In the genomic region with DNA sequence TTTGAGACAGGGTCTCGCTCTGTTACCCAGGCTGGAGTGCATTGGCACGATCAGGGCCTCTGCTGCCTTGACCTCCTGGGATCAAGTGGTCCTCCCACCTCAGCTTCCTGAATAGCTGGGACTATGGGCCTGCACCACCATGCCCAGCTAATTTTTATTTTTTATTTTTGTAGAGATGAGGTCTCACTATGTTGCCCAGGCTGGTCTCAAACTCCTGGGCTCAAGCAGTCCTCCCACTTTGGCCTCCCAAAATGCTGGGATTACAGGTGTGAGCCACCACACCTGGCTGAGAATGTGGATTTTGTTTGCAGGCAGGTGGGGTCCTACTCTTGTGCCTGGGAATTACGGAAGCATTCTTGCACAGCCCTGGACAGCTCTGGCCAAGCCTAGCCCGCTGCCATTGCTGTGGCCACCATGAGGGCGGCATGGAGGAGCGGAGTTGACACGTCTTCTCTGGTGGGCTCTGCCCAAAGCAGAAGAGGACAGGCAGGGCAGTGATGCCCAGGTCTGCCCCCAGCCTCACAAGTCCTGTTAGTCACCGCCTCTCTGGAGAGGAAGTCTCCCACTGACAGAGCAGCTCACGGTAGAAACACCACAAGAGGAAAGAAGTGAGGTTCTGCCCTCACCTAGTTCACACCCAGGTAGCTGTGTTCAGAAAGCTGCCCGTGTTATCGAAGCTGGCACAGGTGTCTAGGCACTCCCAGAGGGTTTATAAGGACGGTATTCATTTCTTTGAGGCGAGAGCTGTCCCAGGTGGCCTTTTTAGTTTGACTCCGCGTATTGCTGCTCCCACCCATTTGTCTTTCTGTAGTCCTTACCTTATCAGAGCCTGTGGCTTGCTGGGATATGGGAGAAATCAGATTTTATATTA, we compare ENCODE assay signal across 1 cellular context.
TF ChIP-seq lines count a peak whose summit lies in the region.

No MANE protein-coding gene starts in this region.

TF ChIP-seq in HEK293, 187 proteins besides CTCF, POLR2A, EP300 and RAD21 (continued from another document):
- TF ChIP-seq, protein P1, sequence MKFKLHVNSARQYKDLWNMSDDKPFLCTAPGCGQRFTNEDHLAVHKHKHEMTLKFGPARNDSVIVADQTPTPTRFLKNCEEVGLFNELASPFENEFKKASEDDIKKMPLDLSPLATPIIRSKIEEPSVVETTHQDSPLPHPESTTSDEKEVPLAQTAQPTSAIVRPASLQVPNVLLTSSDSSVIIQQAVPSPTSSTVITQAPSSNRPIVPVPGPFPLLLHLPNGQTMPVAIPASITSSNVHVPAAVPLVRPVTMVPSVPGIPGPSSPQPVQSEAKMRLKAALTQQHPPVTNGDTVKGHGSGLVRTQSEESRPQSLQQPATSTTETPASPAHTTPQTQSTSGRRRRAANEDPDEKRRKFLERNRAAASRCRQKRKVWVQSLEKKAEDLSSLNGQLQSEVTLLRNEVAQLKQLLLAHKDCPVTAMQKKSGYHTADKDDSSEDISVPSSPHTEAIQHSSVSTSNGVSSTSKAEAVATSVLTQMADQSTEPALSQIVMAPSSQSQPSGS (tag by site-specific recombination; IDR thresholded peaks at IDR 0.05; ENCODE audit: low read depth): no peak
- peak; percentile 16; the same call in 1 of the 2 replicates for TF ChIP-seq GLIS1 (tag by site-specific recombination; IDR thresholded peaks at IDR 0.05)
- TF ChIP-seq ZNF626 (tag by site-specific recombination; IDR thresholded peaks at IDR 0.05): no peak
- no peak for TF ChIP-seq KLF7 (tag by site-specific recombination; IDR thresholded peaks at IDR 0.05; ENCODE audit: borderline replicate concordance)
- TF ChIP-seq REPIN1 (tag by site-specific recombination; IDR thresholded peaks at IDR 0.05; ENCODE audit: low read depth): no peak
- TF ChIP-seq, protein P2, sequence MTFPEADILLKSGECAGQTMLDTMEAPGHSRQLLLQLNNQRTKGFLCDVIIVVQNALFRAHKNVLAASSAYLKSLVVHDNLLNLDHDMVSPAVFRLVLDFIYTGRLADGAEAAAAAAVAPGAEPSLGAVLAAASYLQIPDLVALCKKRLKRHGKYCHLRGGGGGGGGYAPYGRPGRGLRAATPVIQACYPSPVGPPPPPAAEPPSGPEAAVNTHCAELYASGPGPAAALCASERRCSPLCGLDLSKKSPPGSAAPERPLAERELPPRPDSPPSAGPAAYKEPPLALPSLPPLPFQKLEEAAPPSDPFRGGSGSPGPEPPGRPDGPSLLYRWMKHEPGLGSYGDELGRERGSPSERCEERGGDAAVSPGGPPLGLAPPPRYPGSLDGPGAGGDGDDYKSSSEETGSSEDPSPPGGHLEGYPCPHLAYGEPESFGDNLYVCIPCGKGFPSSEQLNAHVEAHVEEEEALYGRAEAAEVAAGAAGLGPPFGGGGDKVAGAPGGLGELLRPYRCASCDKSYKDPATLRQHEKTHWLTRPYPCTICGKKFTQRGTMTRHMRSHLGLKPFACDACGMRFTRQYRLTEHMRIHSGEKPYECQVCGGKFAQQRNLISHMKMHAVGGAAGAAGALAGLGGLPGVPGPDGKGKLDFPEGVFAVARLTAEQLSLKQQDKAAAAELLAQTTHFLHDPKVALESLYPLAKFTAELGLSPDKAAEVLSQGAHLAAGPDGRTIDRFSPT (tag by site-specific recombination; IDR thresholded peaks at IDR 0.05): peak; percentile 59; the same call in 1 of the 2 replicates
- no peak for TF ChIP-seq ZNF560 (tag by site-specific recombination; IDR thresholded peaks at IDR 0.05; ENCODE audit: borderline replicate concordance)
- TF ChIP-seq, protein P3, sequence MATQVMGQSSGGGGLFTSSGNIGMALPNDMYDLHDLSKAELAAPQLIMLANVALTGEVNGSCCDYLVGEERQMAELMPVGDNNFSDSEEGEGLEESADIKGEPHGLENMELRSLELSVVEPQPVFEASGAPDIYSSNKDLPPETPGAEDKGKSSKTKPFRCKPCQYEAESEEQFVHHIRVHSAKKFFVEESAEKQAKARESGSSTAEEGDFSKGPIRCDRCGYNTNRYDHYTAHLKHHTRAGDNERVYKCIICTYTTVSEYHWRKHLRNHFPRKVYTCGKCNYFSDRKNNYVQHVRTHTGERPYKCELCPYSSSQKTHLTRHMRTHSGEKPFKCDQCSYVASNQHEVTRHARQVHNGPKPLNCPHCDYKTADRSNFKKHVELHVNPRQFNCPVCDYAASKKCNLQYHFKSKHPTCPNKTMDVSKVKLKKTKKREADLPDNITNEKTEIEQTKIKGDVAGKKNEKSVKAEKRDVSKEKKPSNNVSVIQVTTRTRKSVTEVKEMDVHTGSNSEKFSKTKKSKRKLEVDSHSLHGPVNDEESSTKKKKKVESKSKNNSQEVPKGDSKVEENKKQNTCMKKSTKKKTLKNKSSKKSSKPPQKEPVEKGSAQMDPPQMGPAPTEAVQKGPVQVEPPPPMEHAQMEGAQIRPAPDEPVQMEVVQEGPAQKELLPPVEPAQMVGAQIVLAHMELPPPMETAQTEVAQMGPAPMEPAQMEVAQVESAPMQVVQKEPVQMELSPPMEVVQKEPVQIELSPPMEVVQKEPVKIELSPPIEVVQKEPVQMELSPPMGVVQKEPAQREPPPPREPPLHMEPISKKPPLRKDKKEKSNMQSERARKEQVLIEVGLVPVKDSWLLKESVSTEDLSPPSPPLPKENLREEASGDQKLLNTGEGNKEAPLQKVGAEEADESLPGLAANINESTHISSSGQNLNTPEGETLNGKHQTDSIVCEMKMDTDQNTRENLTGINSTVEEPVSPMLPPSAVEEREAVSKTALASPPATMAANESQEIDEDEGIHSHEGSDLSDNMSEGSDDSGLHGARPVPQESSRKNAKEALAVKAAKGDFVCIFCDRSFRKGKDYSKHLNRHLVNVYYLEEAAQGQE (tag by site-specific recombination; IDR thresholded peaks at IDR 0.05): peak; percentile 48; the same call in 1 of the 2 replicates
- no peak for TF ChIP-seq ZNF433 (tag by site-specific recombination; IDR thresholded peaks at IDR 0.05; ENCODE audit: low read depth)
- TF ChIP-seq, protein P4, sequence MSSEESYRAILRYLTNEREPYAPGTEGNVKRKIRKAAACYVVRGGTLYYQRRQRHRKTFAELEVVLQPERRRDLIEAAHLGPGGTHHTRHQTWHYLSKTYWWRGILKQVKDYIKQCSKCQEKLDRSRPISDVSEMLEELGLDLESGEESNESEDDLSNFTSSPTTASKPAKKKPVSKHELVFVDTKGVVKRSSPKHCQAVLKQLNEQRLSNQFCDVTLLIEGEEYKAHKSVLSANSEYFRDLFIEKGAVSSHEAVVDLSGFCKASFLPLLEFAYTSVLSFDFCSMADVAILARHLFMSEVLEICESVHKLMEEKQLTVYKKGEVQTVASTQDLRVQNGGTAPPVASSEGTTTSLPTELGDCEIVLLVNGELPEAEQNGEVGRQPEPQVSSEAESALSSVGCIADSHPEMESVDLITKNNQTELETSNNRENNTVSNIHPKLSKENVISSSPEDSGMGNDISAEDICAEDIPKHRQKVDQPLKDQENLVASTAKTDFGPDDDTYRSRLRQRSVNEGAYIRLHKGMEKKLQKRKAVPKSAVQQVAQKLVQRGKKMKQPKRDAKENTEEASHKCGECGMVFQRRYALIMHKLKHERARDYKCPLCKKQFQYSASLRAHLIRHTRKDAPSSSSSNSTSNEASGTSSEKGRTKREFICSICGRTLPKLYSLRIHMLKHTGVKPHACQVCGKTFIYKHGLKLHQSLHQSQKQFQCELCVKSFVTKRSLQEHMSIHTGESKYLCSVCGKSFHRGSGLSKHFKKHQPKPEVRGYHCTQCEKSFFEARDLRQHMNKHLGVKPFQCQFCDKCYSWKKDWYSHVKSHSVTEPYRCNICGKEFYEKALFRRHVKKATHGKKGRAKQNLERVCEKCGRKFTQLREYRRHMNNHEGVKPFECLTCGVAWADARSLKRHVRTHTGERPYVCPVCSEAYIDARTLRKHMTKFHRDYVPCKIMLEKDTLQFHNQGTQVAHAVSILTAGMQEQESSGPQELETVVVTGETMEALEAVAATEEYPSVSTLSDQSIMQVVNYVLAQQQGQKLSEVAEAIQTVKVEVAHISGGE (tag by site-specific recombination; conservative IDR thresholded peaks at IDR 0.05; ENCODE audit: low read depth): no peak
- TF ChIP-seq, protein P5, sequence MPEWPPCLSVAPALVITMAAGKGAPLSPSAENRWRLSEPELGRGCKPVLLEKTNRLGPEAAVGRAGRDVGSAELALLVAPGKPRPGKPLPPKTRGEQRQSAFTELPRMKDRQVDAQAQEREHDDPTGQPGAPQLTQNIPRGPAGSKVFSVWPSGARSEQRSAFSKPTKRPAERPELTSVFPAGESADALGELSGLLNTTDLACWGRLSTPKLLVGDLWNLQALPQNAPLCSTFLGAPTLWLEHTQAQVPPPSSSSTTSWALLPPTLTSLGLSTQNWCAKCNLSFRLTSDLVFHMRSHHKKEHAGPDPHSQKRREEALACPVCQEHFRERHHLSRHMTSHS (tag by site-specific recombination; IDR thresholded peaks at IDR 0.05): no peak
- TF ChIP-seq ZNF223 (tag by site-specific recombination; IDR thresholded peaks at IDR 0.05): peak; percentile 82
- no peak for TF ChIP-seq ZFP3 (tag by site-specific recombination; IDR thresholded peaks at IDR 0.05; ENCODE audit: low read depth)
- no peak for TF ChIP-seq ZNF426 (tag by site-specific recombination; IDR thresholded peaks at IDR 0.05)
